In the genomic region with DNA sequence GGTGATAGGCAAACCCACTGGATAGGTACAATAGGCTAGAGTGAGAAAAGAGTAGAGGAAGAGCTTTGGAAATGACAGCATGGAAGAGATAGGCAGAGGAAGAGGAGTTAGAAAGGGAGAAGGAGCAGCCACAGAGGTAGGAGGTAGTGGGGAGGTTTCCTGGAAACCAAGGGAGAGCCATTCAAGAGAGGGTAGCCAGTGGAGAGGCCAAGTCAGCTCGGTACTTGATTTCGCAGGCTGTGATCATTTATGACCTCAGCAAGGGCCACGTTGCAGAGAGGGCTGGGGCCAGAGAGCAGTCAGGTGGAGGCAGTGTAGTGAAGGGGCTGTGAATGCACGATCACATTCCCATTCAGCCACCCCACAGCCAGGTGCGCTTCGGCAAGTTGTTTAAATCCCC, we compare ENCODE assay signal across 3 cellular contexts.
TF ChIP-seq lines count a peak whose summit lies in the region.

No MANE protein-coding gene starts in this region.

TF ChIP-seq in SK-N-SH, 30 proteins besides CTCF, POLR2A, EP300 and RAD21:
- TF ChIP-seq RFX5 (IDR thresholded peaks at IDR 0.05; ENCODE audit: low read length) (no peak), POLR2AphosphoS5 (IDR thresholded peaks at IDR 0.05; ENCODE audit: low read depth, low read length) (no peak), NFIC (IDR thresholded peaks at IDR 0.05; ENCODE audit: borderline replicate concordance) (no peak), USF2 (IDR thresholded peaks at IDR 0.05; ENCODE audit: borderline replicate concordance, low read depth, low read length) (no peak), CHD2 (IDR thresholded peaks at IDR 0.05; ENCODE audit: low read length, partially characterized antibody) (no peak), NRF1 (IDR thresholded peaks at IDR 0.05; ENCODE audit: low read depth, low read length) (no peak), FOXJ3 (CRISPR knock-in tag; IDR thresholded peaks at IDR 0.05) (no peak), ELF1 (IDR thresholded peaks at IDR 0.05) (no peak)

TF ChIP-seq in SK-N-SH treated with all-trans-retinoic acid at 6 μM for 48 hours, 23 proteins besides CTCF, POLR2A, EP300 and RAD21:
- TF ChIP-seq BACH2 (CRISPR knock-in tag; IDR thresholded peaks at IDR 0.05; ENCODE audit: borderline replicate concordance) (no peak), TCF4 (CRISPR knock-in tag; IDR thresholded peaks at IDR 0.05; ENCODE audit: borderline replicate concordance) (no peak), ZNF70 (CRISPR knock-in tag; IDR thresholded peaks at IDR 0.05) (no peak), CSRNP3 (CRISPR knock-in tag; IDR thresholded peaks at IDR 0.05) (no peak), TOX (CRISPR knock-in tag; IDR thresholded peaks at IDR 0.05; ENCODE audit: borderline replicate concordance) (no peak), ISL1 (CRISPR knock-in tag; IDR thresholded peaks at IDR 0.05) (no peak), ESRRG (CRISPR knock-in tag; IDR thresholded peaks at IDR 0.05) (no peak), ZNF565 (CRISPR knock-in tag; conservative IDR thresholded peaks at IDR 0.05; ENCODE audit: low read depth) (no peak), SNAI2 (CRISPR knock-in tag; IDR thresholded peaks at IDR 0.05) (no peak), ZNF8 (CRISPR knock-in tag; IDR thresholded peaks at IDR 0.05) (no peak), PPARA (CRISPR knock-in tag; IDR thresholded peaks at IDR 0.05; ENCODE audit: borderline replicate concordance) (no peak)
- TF ChIP-seq, protein P1, sequence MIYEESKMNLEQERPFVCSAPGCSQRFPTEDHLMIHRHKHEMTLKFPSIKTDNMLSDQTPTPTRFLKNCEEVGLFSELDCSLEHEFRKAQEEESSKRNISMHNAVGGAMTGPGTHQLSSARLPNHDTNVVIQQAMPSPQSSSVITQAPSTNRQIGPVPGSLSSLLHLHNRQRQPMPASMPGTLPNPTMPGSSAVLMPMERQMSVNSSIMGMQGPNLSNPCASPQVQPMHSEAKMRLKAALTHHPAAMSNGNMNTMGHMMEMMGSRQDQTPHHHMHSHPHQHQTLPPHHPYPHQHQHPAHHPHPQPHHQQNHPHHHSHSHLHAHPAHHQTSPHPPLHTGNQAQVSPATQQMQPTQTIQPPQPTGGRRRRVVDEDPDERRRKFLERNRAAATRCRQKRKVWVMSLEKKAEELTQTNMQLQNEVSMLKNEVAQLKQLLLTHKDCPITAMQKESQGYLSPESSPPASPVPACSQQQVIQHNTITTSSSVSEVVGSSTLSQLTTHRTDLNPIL (CRISPR knock-in tag; IDR thresholded peaks at IDR 0.05; ENCODE audit: low read depth): no peak

TF ChIP-seq in IMR-90, 13 proteins besides CTCF, POLR2A, EP300 and RAD21:
- no peak for TF ChIP-seq FOS (IDR thresholded peaks at IDR 0.05; ENCODE audit: low read depth, low read length)
- no peak for TF ChIP-seq CHD1 (IDR thresholded peaks at IDR 0.05; ENCODE audit: low read depth, low read length)
- no peak for TF ChIP-seq CEBPB (IDR thresholded peaks at IDR 0.05; ENCODE audit: low read depth, low read length)
- TF ChIP-seq MAZ (IDR thresholded peaks at IDR 0.05; ENCODE audit: borderline replicate concordance, low read depth, low read length): no peak
- no peak for TF ChIP-seq ELK1 (IDR thresholded peaks at IDR 0.05; ENCODE audit: borderline replicate concordance, low read depth, low read length)
- TF ChIP-seq MXI1 (IDR thresholded peaks at IDR 0.05; ENCODE audit: borderline replicate concordance, low read depth, low read length): no peak
- no peak for TF ChIP-seq RCOR1 (IDR thresholded peaks at IDR 0.05; ENCODE audit: insufficient replicate concordance, low read length)
- no peak for TF ChIP-seq RFX5 (IDR thresholded peaks at IDR 0.05; ENCODE audit: low read depth, low read length)
- no peak for TF ChIP-seq MAFK (IDR thresholded peaks at IDR 0.05; ENCODE audit: low read depth, low read length)
- TF ChIP-seq BHLHE40 (IDR thresholded peaks at IDR 0.05; ENCODE audit: low read depth, low read length): no peak
- no peak for TF ChIP-seq SMC3 (IDR thresholded peaks at IDR 0.05; ENCODE audit: low read depth, low read length)
- TF ChIP-seq NFE2L2 (IDR thresholded peaks at IDR 0.05; ENCODE audit: low read depth, low read length): no peak
- TF ChIP-seq USF2 (IDR thresholded peaks at IDR 0.05; ENCODE audit: low read depth, low read length): no peak
TF ChIP-seq in IMR-90: peak in this region for 0.
